ENCODE assay signal across 18 cellular contexts in genomic region chr4:89152972-89153371, GRCh38. TPM values are rescaled to one million over a fixed set of nuclear protein-coding genes. Genes with fewer than 3 reads are reported as not detected.
A peak's percentile ranks its signal among the peaks of the same experiment; 100 is the strongest.
DNase-seq lines count a peak whose midpoint lies in the region; ATAC-seq and TF ChIP-seq lines count a peak whose summit lies in the region.
"Had no signal": no experiment of that assay in that cellular context is flagged by ENCODE, and none has a peak within 500 bp of the region (broad histone marks: within the 10 kb centered on the region; RNA-seq: fewer than 3 reads in every experiment).

No MANE protein-coding gene starts in this region.

- peaks cover 0 to 17% (median 2%) of the 10 kb centered on the region in 9 donors for H3K9me3 Mint-ChIP-seq in naive thymus-derived CD8-positive, alpha-beta T cell

- in situ Hi-C loops in GM23248 (cut with MboI) = no loop called here

- H3K79me2 ChIP-seq in GM23248 (ENCODE audit: insufficient read depth) = no peaks in the 10 kb centered on the region
- H3K79me2 ChIP-seq in PC-9 (ENCODE audit: low read depth) = no peaks in the 10 kb centered on the region

- no peaks in the 10 kb centered on the region for H3F3A ChIP-seq in GM23248 (ENCODE audit: insufficient read depth)
- H3F3A ChIP-seq in PC-9 (ENCODE audit: insufficient read depth, low read depth) = no peaks in the 10 kb centered on the region

- no peaks in the 10 kb centered on the region for H3K36me3 ChIP-seq in GM23248 (ENCODE audit: low read depth)
- no peaks in the 10 kb centered on the region for H3K36me3 ChIP-seq in iPS-20b (ENCODE audit: insufficient read depth, low read depth, low read length)
- no peaks in the 10 kb centered on the region for H3K36me3 ChIP-seq in PC-9 (ENCODE audit: low read depth)
- H3K36me3 ChIP-seq: BE2C, heart right ventricle, left ventricle myocardium inferior, tibial artery had no signal

- no peaks in the 10 kb centered on the region for H3K27me3 ChIP-seq in GM23248 (replicated peaks; ENCODE audit: insufficient read depth)
- H3K27me3 ChIP-seq in iPS-20b (ENCODE audit: insufficient read depth, low read length) = no peaks in the 10 kb centered on the region
- H3K27me3 ChIP-seq in PC-9 (ENCODE audit: insufficient read depth, low read depth) = no peaks in the 10 kb centered on the region
- H3K27me3 ChIP-seq: BE2C, heart right ventricle, tibial artery had no signal

- H3K4me1 Mint-ChIP-seq in naive thymus-derived CD8-positive, alpha-beta T cell = no peaks in the 10 kb centered on the region
- H3K4me1 Mint-ChIP-seq: nephron had no signal

- H3K4me2 ChIP-seq in GM23248 (ENCODE audit: unreplicated experiment) = no peak overlapping the region
- H3K4me2 ChIP-seq in PC-9 = no peak overlapping the region

- intact Hi-C loops in PC-9 (cut with micrococcal nuclease; ENCODE audit: unreplicated experiment) = no loop called here

- CTCF ChIA-PET in PC-9 (lab: Charles Lee) = no interaction called here

- H4K20me1 ChIP-seq in GM23248 (ENCODE audit: insufficient read depth) (no peaks in the 10 kb centered on the region), PC-9 (ENCODE audit: insufficient read depth) (no peaks in the 10 kb centered on the region)

- no peak overlapping the region for H3K9ac ChIP-seq in GM23248
- 0 out of 2 replicates have a peak overlapping the region, but pooled peaks have one; percentile 15 for H3K9ac ChIP-seq in iPS-20b (ENCODE audit: low read depth, low read length)

- no peak for TF ChIP-seq CTCF in PC-9 (conservative IDR thresholded peaks at IDR 0.05)

- H3K9me2 ChIP-seq in GM23248 (ENCODE audit: insufficient read depth) = no peaks in the 10 kb centered on the region
- no peaks in the 10 kb centered on the region for H3K9me2 ChIP-seq in PC-9 (ENCODE audit: insufficient read depth)

- no peak overlapping the region for H3K27ac Mint-ChIP-seq in naive thymus-derived CD8-positive, alpha-beta T cell

- POLR2A ChIA-PET in naive thymus-derived CD8-positive, alpha-beta T cell (lab: Charles Lee) = no interaction called here
- POLR2A ChIA-PET in PC-9 (lab: Charles Lee; ENCODE audit: unreplicated experiment) = no interaction called here

- no peak overlapping the region for H3K27ac ChIP-seq in GM23248
- H3K27ac ChIP-seq in iPS-20b (ENCODE audit: low read length) = no peak overlapping the region
- no peak overlapping the region for H3K27ac ChIP-seq in PC-9
- H3K27ac ChIP-seq: heart right ventricle, left ventricle myocardium inferior, tibial artery had no signal

- DNase-seq in GM23248 (peak; percentile 24), NCI-H1694 (lab: John Stamatoyannopoulos, UW) (peak; percentile 59), NCI-H82 treated with DMSO at 0.1 percent for 48 hours (lab: John Stamatoyannopoulos, UW; ENCODE audit: unreplicated experiment) (peak; percentile 88), PC-9 (no peak), NCI-H1105 (lab: John Stamatoyannopoulos, UW) (no peak)
- DNase-seq in naive thymus-derived CD8-positive, alpha-beta T cell = no peak
- DNase-seq: activated CD4-positive, alpha-beta T cell treated with anti-CD3 and anti-CD28 coated beads, Interleukin-2, amount 50 U/mL, for 4 hours; activated T-cell treated with anti-CD3 and anti-CD28 coated beads, Interleukin-2, amount 50 U/mL, for 48 hours; BE2C; cortex of kidney; heart right ventricle; KG1; left ventricle myocardium inferior; tibial artery had no signal

- H3K9me3 ChIP-seq in GM23248 (ENCODE audit: low read depth) (no peaks in the 10 kb centered on the region), iPS-20b (ENCODE audit: insufficient read depth, low read depth, low read length) (no peaks in the 10 kb centered on the region; the same call in 1 of the 2 replicates), PC-9 (ENCODE audit: insufficient read depth, low read depth) (no peaks in the 10 kb centered on the region; the same call in 1 of the 2 replicates)
- H3K9me3 ChIP-seq: BE2C, heart right ventricle, left ventricle myocardium inferior, tibial artery had no signal

- BruUV-seq in PC-9 (replicated peaks; lab: Mats Ljungman, UMichigan) = no TSS peak

- H3K4me1 ChIP-seq in GM23248 (ENCODE audit: insufficient read depth) = no peaks in the 10 kb centered on the region
- H3K4me1 ChIP-seq in iPS-20b (ENCODE audit: insufficient read depth, low read length) = peaks cover 18% of the 10 kb centered on the region
- H3K4me1 ChIP-seq in PC-9 (replicated peaks; ENCODE audit: insufficient read depth) = no peaks in the 10 kb centered on the region
- H3K4me1 ChIP-seq: BE2C, heart right ventricle, left ventricle myocardium inferior, tibial artery had no signal

- H3K27me3 Mint-ChIP-seq in naive thymus-derived CD8-positive, alpha-beta T cell = peaks cover 4 to 11% (median 8%) of the 10 kb centered on the region in 5 donors

- no peak overlapping the region for H3K4me3 Mint-ChIP-seq in naive thymus-derived CD8-positive, alpha-beta T cell
- H3K4me3 Mint-ChIP-seq: nephron had no signal

- H3K36me3 Mint-ChIP-seq in naive thymus-derived CD8-positive, alpha-beta T cell = peaks cover 0 to 12% (median 5%) of the 10 kb centered on the region in 3 donors

- no peak for ATAC-seq in naive thymus-derived CD8-positive, alpha-beta T cell
- no peak for ATAC-seq in HG03159 (IDR thresholded peaks at IDR 0.05; ENCODE audit: unreplicated experiment)
- ATAC-seq: esophagus mucosa, heart right ventricle had no signal

- H2AFZ ChIP-seq in GM23248 (no peak overlapping the region), PC-9 (no peak overlapping the region)

- WGBS in GM23248 (ENCODE audit: low coverage in 1 of 2, low lambda C conversion rate in 2 of 2, missing lambda C conversion rate in 2 of 2), 2 experiments = 56 to 59% methylated on average over 2 of the region's 2 CpGs

- H3K4me3 ChIP-seq in GM23248 = no peak overlapping the region
- H3K4me3 ChIP-seq in iPS-20b (ENCODE audit: low read length) = no peak overlapping the region
- H3K4me3 ChIP-seq in PC-9 = no peak overlapping the region
- H3K4me3 ChIP-seq: heart right ventricle, left ventricle myocardium inferior, tibial artery had no signal

RNA-seq across cellular contexts. Expression of gene TIGD2, which starts 41.6 kb away (rescaled TPM):
- total RNA-seq in GM23248 (2014; rRNA removed; shearing (Covaris generic)) = 9.9 and 10.5 TPM in 2 replicates
- 7.2 and 7.6 TPM in 2 replicates for polyA plus RNA-seq in GM23248 (2016; fragmentation: Nextera tagmentation; extraction: Ambion mirVana)
- 1 to 10 TPM; 7.4 to 8.4 TPM for total RNA-seq in naive thymus-derived CD8-positive, alpha-beta T cell
- polyA plus RNA-seq in naive thymus-derived CD8-positive, alpha-beta T cell = 1 to 10 TPM; 3.2 to 4.2 (median 3.3) TPM
- 10.9 and 11.5 TPM in 2 replicates for total RNA-seq in PC-9 (2021)

Comparison
In these comparisons a context has a peak if more than half of its experiments do, and no peak if none do; other contexts are left out.
1. DNase-seq: peak in GM23248 (single experiment), NCI-H1694 (single experiment) and NCI-H82 treated with DMSO at 0.1 percent for 48 hours (single experiment); none in naive thymus-derived CD8-positive, alpha-beta T cell (0 of 10), PC-9 (0 of 2) and NCI-H1105 (single experiment).